1 cellular context compared by ENCODE assay signal in genomic region chr3:129627350-129628168, GRCh38.
TF ChIP-seq lines count a peak whose summit lies in the region.

No MANE protein-coding gene starts in this region.

TF ChIP-seq in GM23338, 12 proteins besides CTCF, POLR2A, EP300 and RAD21 (continued from another document):
- TF ChIP-seq ZNF114 (CRISPR knock-in tag; IDR thresholded peaks at IDR 0.05): no peak
- TF ChIP-seq ETS1 (IDR thresholded peaks at IDR 0.05): no peak; the same call in 1 of the 2 replicates
- TF ChIP-seq POLR2AphosphoS5 (IDR thresholded peaks at IDR 0.05; ENCODE audit: low read depth): no peak
- no peak for TF ChIP-seq EZH2 (IDR thresholded peaks at IDR 0.05; ENCODE audit: low read depth, unreplicated experiment)
